ENCODE assay signal across 1 cellular context in the genomic region with DNA sequence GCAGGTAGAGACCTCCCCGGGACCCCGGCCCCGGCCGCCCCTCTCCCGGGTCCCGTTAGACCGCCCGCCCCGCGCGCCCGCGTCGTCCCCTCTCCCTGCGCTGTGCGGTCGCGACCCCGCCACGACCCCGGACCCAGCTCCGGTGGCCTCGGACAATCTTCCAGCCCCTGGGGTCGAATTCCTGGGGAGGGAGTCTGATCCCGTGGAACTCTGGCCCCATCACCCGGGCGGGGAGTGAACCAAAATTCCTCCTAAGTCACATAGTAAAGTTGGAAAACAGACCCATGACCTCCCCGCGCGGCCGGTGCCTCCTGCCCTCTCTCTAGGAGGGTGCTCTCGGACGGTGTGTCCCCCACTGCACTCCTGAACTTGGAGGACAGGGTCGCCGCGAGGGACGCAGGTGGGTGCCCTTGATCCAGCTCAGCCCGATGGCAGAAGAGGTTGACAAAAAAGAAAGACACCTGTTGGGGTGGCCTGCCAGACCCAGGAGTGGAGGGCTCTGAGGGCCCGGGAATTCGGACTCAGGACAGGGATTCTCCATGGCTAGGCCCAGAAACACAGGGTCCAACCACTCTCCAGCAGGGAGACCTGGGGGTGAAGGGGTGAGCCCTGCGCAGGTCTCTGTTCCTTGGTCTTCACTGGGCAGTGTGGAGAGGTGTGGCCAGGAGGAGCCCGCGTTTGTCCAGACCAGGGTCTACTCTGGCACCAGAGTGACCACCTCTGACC.
TF ChIP-seq lines count a peak whose summit lies in the region.

No MANE protein-coding gene starts in this region.

TF ChIP-seq in K562, 482 proteins besides CTCF, POLR2A, EP300 and RAD21 (continued from another document):
- TF ChIP-seq, protein P1, sequence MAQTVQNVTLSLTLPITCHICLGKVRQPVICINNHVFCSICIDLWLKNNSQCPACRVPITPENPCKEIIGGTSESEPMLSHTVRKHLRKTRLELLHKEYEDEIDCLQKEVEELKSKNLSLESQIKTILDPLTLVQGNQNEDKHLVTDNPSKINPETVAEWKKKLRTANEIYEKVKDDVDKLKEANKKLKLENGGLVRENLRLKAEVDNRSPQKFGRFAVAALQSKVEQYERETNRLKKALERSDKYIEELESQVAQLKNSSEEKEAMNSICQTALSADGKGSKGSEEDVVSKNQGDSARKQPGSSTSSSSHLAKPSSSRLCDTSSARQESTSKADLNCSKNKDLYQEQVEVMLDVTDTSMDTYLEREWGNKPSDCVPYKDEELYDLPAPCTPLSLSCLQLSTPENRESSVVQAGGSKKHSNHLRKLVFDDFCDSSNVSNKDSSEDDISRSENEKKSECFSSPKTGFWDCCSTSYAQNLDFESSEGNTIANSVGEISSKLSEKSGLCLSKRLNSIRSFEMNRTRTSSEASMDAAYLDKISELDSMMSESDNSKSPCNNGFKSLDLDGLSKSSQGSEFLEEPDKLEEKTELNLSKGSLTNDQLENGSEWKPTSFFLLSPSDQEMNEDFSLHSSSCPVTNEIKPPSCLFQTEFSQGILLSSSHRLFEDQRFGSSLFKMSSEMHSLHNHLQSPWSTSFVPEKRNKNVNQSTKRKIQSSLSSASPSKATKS (CRISPR knock-in tag; IDR thresholded peaks at IDR 0.05), result no peak
- TF ChIP-seq MEF2A (IDR thresholded peaks at IDR 0.05; ENCODE audit: control insufficient read depth, low read depth, low read length) (no peak), ZFX (CRISPR knock-in tag; IDR thresholded peaks at IDR 0.05) (0 out of 2 replicates have a peak, but pooled peaks have one; percentile 64), ZNF699 (CRISPR knock-in tag; IDR thresholded peaks at IDR 0.05; ENCODE audit: insufficient replicate concordance) (no peak), SP1 (CRISPR knock-in tag; IDR thresholded peaks at IDR 0.05) (0 out of 2 replicates have a peak, but pooled peaks have one; percentile 14), SUPT5H (IDR thresholded peaks at IDR 0.05) (peak; percentile 77), CBFA2T2 (conservative IDR thresholded peaks at IDR 0.05) (no peak), ZNF589 (CRISPR knock-in tag; IDR thresholded peaks at IDR 0.05; ENCODE audit: low read depth) (0 out of 2 replicates have a peak, but pooled peaks have one; percentile 31), NCOA6 (IDR thresholded peaks at IDR 0.05) (no peak)
- TF ChIP-seq, protein P2, sequence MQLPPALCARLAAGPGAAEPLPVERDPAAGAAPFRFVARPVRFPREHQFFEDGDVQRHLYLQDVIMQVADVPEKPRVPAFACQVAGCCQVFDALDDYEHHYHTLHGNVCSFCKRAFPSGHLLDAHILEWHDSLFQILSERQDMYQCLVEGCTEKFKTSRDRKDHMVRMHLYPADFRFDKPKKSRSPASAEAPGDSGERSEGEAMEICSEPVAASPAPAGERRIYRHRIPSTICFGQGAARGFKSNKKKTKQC (CRISPR knock-in tag; IDR thresholded peaks at IDR 0.05), result no peak; the same call in 1 of the 2 replicates
- TF ChIP-seq, protein P3, sequence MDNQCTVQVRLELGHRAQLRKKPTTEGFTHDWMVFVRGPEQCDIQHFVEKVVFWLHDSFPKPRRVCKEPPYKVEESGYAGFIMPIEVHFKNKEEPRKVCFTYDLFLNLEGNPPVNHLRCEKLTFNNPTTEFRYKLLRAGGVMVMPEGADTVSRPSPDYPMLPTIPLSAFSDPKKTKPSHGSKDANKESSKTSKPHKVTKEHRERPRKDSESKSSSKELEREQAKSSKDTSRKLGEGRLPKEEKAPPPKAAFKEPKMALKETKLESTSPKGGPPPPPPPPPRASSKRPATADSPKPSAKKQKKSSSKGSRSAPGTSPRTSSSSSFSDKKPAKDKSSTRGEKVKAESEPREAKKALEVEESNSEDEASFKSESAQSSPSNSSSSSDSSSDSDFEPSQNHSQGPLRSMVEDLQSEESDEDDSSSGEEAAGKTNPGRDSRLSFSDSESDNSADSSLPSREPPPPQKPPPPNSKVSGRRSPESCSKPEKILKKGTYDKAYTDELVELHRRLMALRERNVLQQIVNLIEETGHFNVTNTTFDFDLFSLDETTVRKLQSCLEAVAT (IDR thresholded peaks at IDR 0.05), result peak in 1 of 2 experiments; percentile 75; a peak in 1 of 4 replicates
- TF ChIP-seq, protein P4, sequence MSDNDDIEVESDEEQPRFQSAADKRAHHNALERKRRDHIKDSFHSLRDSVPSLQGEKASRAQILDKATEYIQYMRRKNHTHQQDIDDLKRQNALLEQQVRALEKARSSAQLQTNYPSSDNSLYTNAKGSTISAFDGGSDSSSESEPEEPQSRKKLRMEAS (CRISPR knock-in tag; IDR thresholded peaks at IDR 0.05), result 0 out of 2 replicates have a peak, but pooled peaks have one; percentile 19
